In genomic region chrX:129981207-129981553, GRCh38 we compare ENCODE assay signal across 10 cellular contexts. TPM values are rescaled to one million over a fixed set of nuclear protein-coding genes. Genes with fewer than 3 reads are reported as not detected.
DNase-seq lines count a peak whose midpoint lies in the region; ATAC-seq and TF ChIP-seq lines count a peak whose summit lies in the region.
"Had no signal": no experiment of that assay in that cellular context is flagged by ENCODE, and none has a peak within 500 bp of the region (broad histone marks: within the 10 kb centered on the region; RNA-seq: fewer than 3 reads in every experiment).

No MANE protein-coding gene starts in this region.

- no peaks in the 10 kb centered on the region for H3K27me3 ChIP-seq in AG04450 (ENCODE audit: control insufficient read depth, insufficient read depth, low read length)
- peaks cover 76% of the 10 kb centered on the region for H3K27me3 ChIP-seq in GM23338 (ENCODE audit: insufficient read depth)
- no peaks in the 10 kb centered on the region for H3K27me3 ChIP-seq in brain microvascular endothelial cell (replicated peaks)
- H3K27me3 ChIP-seq: upper lobe of left lung had no signal

- no peaks in the 10 kb centered on the region for H3K36me3 ChIP-seq in GM23338 (ENCODE audit: insufficient read depth)
- H3K36me3 ChIP-seq in brain microvascular endothelial cell (replicated peaks), result no peaks in the 10 kb centered on the region
- no peaks in the 10 kb centered on the region for H3K36me3 ChIP-seq in mucosa of descending colon (ENCODE audit: low read depth)
- H3K36me3 ChIP-seq: upper lobe of left lung had no signal

- CTCF ChIA-PET in AG04450 (lab: Charles Lee), result interaction anchor here (1.1 kb wide), 1 partner anchor 55 kb away, joined by 4 read pairs; no protein-coding TSS in a partner anchor

- no peaks in the 10 kb centered on the region for H3K36me3 Mint-ChIP-seq in GM23338 (ENCODE audit: low read depth)

- no peaks in the 10 kb centered on the region for H3F3A ChIP-seq in GM23338 (replicated peaks; ENCODE audit: low read depth)

- POLR2A ChIA-PET in AG04450 (lab: Yijun Ruan, JAX), result interaction anchor here (1.0 kb wide), 1 partner anchor 22 kb away, joined by 5 read pairs; no protein-coding TSS in a partner anchor

- no peak for ATAC-seq in GM23338
- ATAC-seq in mucosa of descending colon, result no peak

- intact Hi-C loops in mucosa of descending colon (cut with DNase I, micrococcal nuclease), result no loop called here

- no peaks in the 10 kb centered on the region for H3K79me2 ChIP-seq in GM23338 (replicated peaks; ENCODE audit: insufficient read depth)

- H3K4me2 ChIP-seq in GM23338, result peak overlapping the region; percentile 68

- peaks cover 45% of the 10 kb centered on the region for H3K27me3 Mint-ChIP-seq in GM23338 (ENCODE audit: insufficient read depth, low read depth, poor library complexity)

- 0 out of 2 replicates have a peak, but pooled peaks cover 6% of the 10 kb centered on the region for H4K20me1 ChIP-seq in GM23338 (replicated peaks; ENCODE audit: insufficient read depth)

- H3K9me3 Mint-ChIP-seq in GM23338, result no peaks in the 10 kb centered on the region

- H3K4me3 ChIP-seq in AG04450 (ENCODE audit: low read depth, low read length) (peak overlapping the region; percentile 59), GM23338 (peak overlapping the region; percentile 41), brain microvascular endothelial cell (ENCODE audit: low read depth, low read length) (peak overlapping the region; percentile 55), mucosa of descending colon (peak overlapping the region; percentile 17)

- H3K9me3 ChIP-seq in AG04450 (ENCODE audit: control insufficient read depth, insufficient read depth, low read length) (no peaks in the 10 kb centered on the region; the same call in 1 of the 2 replicates), mucosa of descending colon (no peaks in the 10 kb centered on the region)
- H3K9me3 ChIP-seq: upper lobe of left lung had no signal

- DNase-seq in AG04450 (ENCODE audit: low read depth, low spot score) (no peak), GM23338 (ENCODE audit: low spot score) (no peak), brain microvascular endothelial cell (no peak), mucosa of descending colon (peak in 1 of 3 donors; percentile 16), LoVo (ENCODE audit: low spot score) (no peak), GM10266 (ENCODE audit: extremely low spot score) (no peak), DMS79 (lab: John Stamatoyannopoulos, UW) (no peak), Ammon's horn (ENCODE audit: low spot score) (no peak)
- DNase-seq: DMS 273 treated with DMSO at 0.1 percent for 48 hours had no signal

- no peak overlapping the region; the same call in 2 of the 3 replicates for H3K4me3 Mint-ChIP-seq in GM23338

- peaks cover 8% of the 10 kb centered on the region for H3K4me1 Mint-ChIP-seq in GM23338

- H3K27ac ChIP-seq in AG04450 (ENCODE audit: low read depth, low read length), result no peak overlapping the region
- no peak overlapping the region for H3K27ac ChIP-seq in GM23338 (ENCODE audit: low read depth)
- no peak overlapping the region for H3K27ac ChIP-seq in brain microvascular endothelial cell

- TF ChIP-seq CTCF in AG04450 (IDR thresholded peaks at IDR 0.05; ENCODE audit: low read depth, low read length), result no peak
- TF ChIP-seq CTCF in GM23338 (conservative IDR thresholded peaks at IDR 0.05; ENCODE audit: low read depth in 2 of 2), result no peak
- TF ChIP-seq CTCF in brain microvascular endothelial cell (IDR thresholded peaks at IDR 0.05; ENCODE audit: low read depth, low read length, missing control alignments), result no peak
- TF ChIP-seq CTCF in mucosa of descending colon (IDR thresholded peaks at IDR 0.05), result no peak
- TF ChIP-seq CTCF in GM10266 (IDR thresholded peaks at IDR 0.05; ENCODE audit: control insufficient read depth, insufficient read depth, low read depth, missing control alignments), result no peak

- in situ Hi-C loops in brain microvascular endothelial cell (cut with HindIII; ENCODE audit: low pct_ligation_motif_present, low sequenced_read_pairs), result no loop called here

- no peak overlapping the region for H2AFZ ChIP-seq in GM23338

- H3K27ac Mint-ChIP-seq in GM23338, result no peak overlapping the region

- no peaks in the 10 kb centered on the region for H3K9me2 ChIP-seq in GM23338 (ENCODE audit: insufficient read depth)

- H3K4me1 ChIP-seq in GM23338 (ENCODE audit: insufficient read depth), result no peaks in the 10 kb centered on the region; the same call in 1 of the 2 replicates
- no peaks in the 10 kb centered on the region for H3K4me1 ChIP-seq in mucosa of descending colon (ENCODE audit: low read depth)

TF ChIP-seq in GM23338, 12 proteins besides CTCF, POLR2A, EP300 and RAD21:
- peak; percentile 54 for TF ChIP-seq EZH2 (IDR thresholded peaks at IDR 0.05; ENCODE audit: low read depth, unreplicated experiment)
- TF ChIP-seq POLR2AphosphoS5 (IDR thresholded peaks at IDR 0.05; ENCODE audit: low read depth), result no peak
- TF ChIP-seq REST (IDR thresholded peaks at IDR 0.05; ENCODE audit: unreplicated experiment), result no peak
- no peak for TF ChIP-seq CREB1 (CRISPR knock-in tag; IDR thresholded peaks at IDR 0.05; ENCODE audit: low read depth)
- no peak for TF ChIP-seq ZNF331 (CRISPR knock-in tag; IDR thresholded peaks at IDR 0.05; ENCODE audit: low read depth)

RNA-seq across cellular contexts. Expression of gene BCORL1, which starts 1.3 kb away (rescaled TPM):
- polyA plus RNA-seq in AG04450 (2011; rRNA removed) (1.0 and 1.7 TPM in 2 replicates), GM23338 (2016; fragmentation: Nextera tagmentation; extraction: Ambion mirVana) (2.3 and 2.7 TPM in 2 replicates)
- 2.4 and 2.9 TPM in 2 replicates for polyA minus RNA-seq in AG04450 (2011; rRNA and poly(A)+ RNA removed)
- total RNA-seq in GM23338 (2014; rRNA removed; shearing (Covaris generic)), result 2.2 and 2.6 TPM in 2 replicates
- 10 to 100 TPM in 2 of 3 donors, 1 to 10 TPM in 1; 7.3 to 24.2 (median 10.0) TPM for total RNA-seq in mucosa of descending colon
